ENCODE assay signal across 1 cellular context in the genomic region with DNA sequence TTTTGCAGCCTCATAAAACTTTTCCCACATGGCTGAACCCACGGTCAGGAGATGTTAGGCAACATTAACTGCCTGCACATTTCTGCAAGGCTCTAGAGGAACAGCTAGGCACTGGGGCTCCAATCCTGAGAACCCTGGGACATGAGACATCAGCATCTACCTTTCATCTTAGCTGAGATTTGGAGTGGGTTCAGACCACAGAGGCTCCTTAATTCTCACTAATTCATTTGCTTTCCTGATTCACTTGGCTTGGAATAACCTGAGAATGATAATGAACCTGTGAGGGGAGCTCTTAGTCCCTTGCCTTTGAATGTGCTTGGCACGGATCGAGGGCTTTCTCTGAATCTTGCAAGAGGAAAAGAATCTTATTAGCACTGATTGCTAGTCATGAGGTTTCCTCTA.
TF ChIP-seq lines count a peak whose summit lies in the region.

No MANE protein-coding gene starts in this region.

TF ChIP-seq in GM23338, 12 proteins besides CTCF, POLR2A, EP300 and RAD21 (continued from another document):
- no peak for TF ChIP-seq ZNF462 (CRISPR knock-in tag; IDR thresholded peaks at IDR 0.05)
- TF ChIP-seq ZNF114 (CRISPR knock-in tag; IDR thresholded peaks at IDR 0.05): no peak
- TF ChIP-seq, protein P1, sequence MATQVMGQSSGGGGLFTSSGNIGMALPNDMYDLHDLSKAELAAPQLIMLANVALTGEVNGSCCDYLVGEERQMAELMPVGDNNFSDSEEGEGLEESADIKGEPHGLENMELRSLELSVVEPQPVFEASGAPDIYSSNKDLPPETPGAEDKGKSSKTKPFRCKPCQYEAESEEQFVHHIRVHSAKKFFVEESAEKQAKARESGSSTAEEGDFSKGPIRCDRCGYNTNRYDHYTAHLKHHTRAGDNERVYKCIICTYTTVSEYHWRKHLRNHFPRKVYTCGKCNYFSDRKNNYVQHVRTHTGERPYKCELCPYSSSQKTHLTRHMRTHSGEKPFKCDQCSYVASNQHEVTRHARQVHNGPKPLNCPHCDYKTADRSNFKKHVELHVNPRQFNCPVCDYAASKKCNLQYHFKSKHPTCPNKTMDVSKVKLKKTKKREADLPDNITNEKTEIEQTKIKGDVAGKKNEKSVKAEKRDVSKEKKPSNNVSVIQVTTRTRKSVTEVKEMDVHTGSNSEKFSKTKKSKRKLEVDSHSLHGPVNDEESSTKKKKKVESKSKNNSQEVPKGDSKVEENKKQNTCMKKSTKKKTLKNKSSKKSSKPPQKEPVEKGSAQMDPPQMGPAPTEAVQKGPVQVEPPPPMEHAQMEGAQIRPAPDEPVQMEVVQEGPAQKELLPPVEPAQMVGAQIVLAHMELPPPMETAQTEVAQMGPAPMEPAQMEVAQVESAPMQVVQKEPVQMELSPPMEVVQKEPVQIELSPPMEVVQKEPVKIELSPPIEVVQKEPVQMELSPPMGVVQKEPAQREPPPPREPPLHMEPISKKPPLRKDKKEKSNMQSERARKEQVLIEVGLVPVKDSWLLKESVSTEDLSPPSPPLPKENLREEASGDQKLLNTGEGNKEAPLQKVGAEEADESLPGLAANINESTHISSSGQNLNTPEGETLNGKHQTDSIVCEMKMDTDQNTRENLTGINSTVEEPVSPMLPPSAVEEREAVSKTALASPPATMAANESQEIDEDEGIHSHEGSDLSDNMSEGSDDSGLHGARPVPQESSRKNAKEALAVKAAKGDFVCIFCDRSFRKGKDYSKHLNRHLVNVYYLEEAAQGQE (IDR thresholded peaks at IDR 0.05; ENCODE audit: unreplicated experiment): no peak
- TF ChIP-seq STAT1 (IDR thresholded peaks at IDR 0.05; ENCODE audit: unreplicated experiment): no peak
